ENCODE assay signal across 21 cellular contexts in genomic region chr10:51023611-51024010, GRCh38.
DNase-seq lines count a peak whose midpoint lies in the region; ATAC-seq, FAIRE-seq and TF ChIP-seq lines count a peak whose summit lies in the region.
"Had no signal": no experiment of that assay in that cellular context is flagged by ENCODE, and none has a peak within 500 bp of the region (broad histone marks: within the 10 kb centered on the region; RNA-seq: fewer than 3 reads in every experiment).

No MANE protein-coding gene starts in this region.

- no peak for ATAC-seq in GM19324 (IDR thresholded peaks at IDR 0.05; ENCODE audit: low FRiP score, unreplicated experiment)

- H3K79me2 ChIP-seq in parathyroid adenoma: no peaks in the 10 kb centered on the region

- peak overlapping the region; percentile 57 for H2AFZ ChIP-seq in parathyroid adenoma

- TF ChIP-seq CTCF in coronary artery (IDR thresholded peaks at IDR 0.05) (no peak), parathyroid adenoma (IDR thresholded peaks at IDR 0.05) (no peak), tibial artery (IDR thresholded peaks at IDR 0.05) (no peak)

- H3K27ac ChIP-seq in coronary artery (peak overlapping the region; percentile 81 to 91), parathyroid adenoma (peak overlapping the region; percentile 91), tibial artery (peak overlapping the region; percentile 79 to 82)
- H3K27ac ChIP-seq: C4-2B, HL-60 had no signal

- H3K4me1 ChIP-seq in parathyroid adenoma (peaks cover 50% of the 10 kb centered on the region), tibial artery (peaks cover 0 to 98% (median 63%) of the 10 kb centered on the region in 4 donors)

- intact Hi-C loops in tibial artery (cut with DNase I; ENCODE audit: low total_unique reads): no loop called here

- H3K9me3 ChIP-seq in parathyroid adenoma (ENCODE audit: control insufficient read depth, low read length): no peaks in the 10 kb centered on the region
- no peaks in the 10 kb centered on the region for H3K9me3 ChIP-seq in tibial artery
- H3K9me3 ChIP-seq: MG63 had no signal

- H3K36me3 ChIP-seq in parathyroid adenoma (ENCODE audit: control insufficient read depth, insufficient read depth, low read length) (no peaks in the 10 kb centered on the region), tibial artery (no peaks in the 10 kb centered on the region)
- H3K36me3 ChIP-seq: MG63 had no signal

- DNase-seq in coronary artery (ENCODE audit: low spot score) (no peak), tibial artery (no peak), GM19239 (ENCODE audit: insufficient read length, low spot score) (no peak), iPS-NIHi7 (ENCODE audit: extremely low spot score) (no peak)
- DNase-seq: DND-41, H9, Karpas-422, MG63, NCI-H1048, NCI-H1436, NCI-H1930, NCI-H226, NCI-H524, NCI-H82, SIG-M5 had no signal

- H3K4me2 ChIP-seq in parathyroid adenoma (ENCODE audit: low read length): peak overlapping the region; percentile 45

- FAIRE-seq in G401.6 (lab: Jason Lieb, UNC) (peak; percentile 30), GM19239 (lab: Jason Lieb, UNC) (no peak)
- FAIRE-seq: D721Med had no signal

- H3K9ac ChIP-seq in parathyroid adenoma: no peak overlapping the region

- H3K27me3 ChIP-seq in parathyroid adenoma (ENCODE audit: control insufficient read depth, insufficient read depth, low read length): no peaks in the 10 kb centered on the region
- H3K27me3 ChIP-seq in tibial artery: no peaks in the 10 kb centered on the region
- H3K27me3 ChIP-seq: MG63 had no signal

- H3K4me3 ChIP-seq in coronary artery (peak overlapping the region; percentile 14), parathyroid adenoma (ENCODE audit: low read depth, low read length) (peak overlapping the region; percentile 2), tibial artery (no peak overlapping the region)
- H3K4me3 ChIP-seq: MG63 had no signal

Comparison
In these comparisons a context has a peak if more than half of its experiments do, and no peak if none do; other contexts are left out.
1. H3K4me3 ChIP-seq: peak in coronary artery (single experiment) and parathyroid adenoma (single experiment); none in tibial artery (0 of 2).
2. Peak in every context shown above with its lines, with median percentiles within 50 percentile points of each other: H3K27ac ChIP-seq.